In genomic region chr7:137354361-137354760, GRCh38 we compare ENCODE assay signal across 19 cellular contexts.
DNase-seq lines count a peak whose midpoint lies in the region; TF ChIP-seq lines count a peak whose summit lies in the region.
"Had no signal": no experiment of that assay in that cellular context is flagged by ENCODE, and none has a peak within 500 bp of the region (broad histone marks: within the 10 kb centered on the region; RNA-seq: fewer than 3 reads in every experiment).

No MANE protein-coding gene starts in this region.

- H3K27ac ChIP-seq in brain microvascular endothelial cell (no peak overlapping the region), parathyroid adenoma (peak overlapping the region; percentile 95)
- H3K27ac ChIP-seq: epithelial cell of prostate, left lung, right lobe of liver, VCaP had no signal

- no peak overlapping the region for H3K4me2 ChIP-seq in parathyroid adenoma (ENCODE audit: low read length)

- DNase-seq in EL (peak; percentile 6), NCI-H2029 (lab: John Stamatoyannopoulos, UW) (peak; percentile 94), brain microvascular endothelial cell (peak; percentile 33), SIG-M5 (lab: John Stamatoyannopoulos, UW) (no peak)
- DNase-seq in stimulated activated CD4-positive, alpha-beta T cell treated with anti-CD3 and anti-CD28 coated beads, Interleukin-2, amount 100 ng/mL, for 48 hours: no peak
- DNase-seq in activated naive CD4-positive, alpha-beta T cell treated with Interleukin-2 at 50 U/mL for 16 hours: no peak
- DNase-seq: activated CD8-positive, alpha-beta memory T cell treated with anti-CD3 and anti-CD28 coated beads for 24 hours; activated gamma-delta T cell treated with Interleukin-2 at 50 U/mL for 16 hours; CD4-positive, alpha-beta T cell; central memory CD4-positive, alpha-beta T cell; GF-D8; NCI-H1436 treated with DMSO at 0.1 percent for 48 hours; right lobe of liver; stimulated activated CD4-positive, alpha-beta T cell treated with anti-CD3 and anti-CD28 coated beads, Interleukin-4, amount 100 ng/mL, for 4 hours; stimulated activated naive B cell treated with anti-CD40 and anti-IgM and Interleukin-4, amounts not matched to agents 10 μg/mL and 1 μg/mL and 100 μg/mL, for 72 hours had no signal

- H3K9ac ChIP-seq in parathyroid adenoma: no peak overlapping the region

- peak overlapping the region; percentile 72 for H2AFZ ChIP-seq in parathyroid adenoma

- in situ Hi-C loops in brain microvascular endothelial cell (cut with HindIII; ENCODE audit: low pct_ligation_motif_present, low sequenced_read_pairs): no loop called here

- H3K4me1 ChIP-seq in parathyroid adenoma: peaks cover 28% of the 10 kb centered on the region
- H3K4me1 ChIP-seq: left lung, right lobe of liver had no signal

- TF ChIP-seq CTCF in brain microvascular endothelial cell (IDR thresholded peaks at IDR 0.05; ENCODE audit: low read depth, low read length, missing control alignments) (no peak), parathyroid adenoma (IDR thresholded peaks at IDR 0.05) (no peak)

- H3K36me3 ChIP-seq in brain microvascular endothelial cell (replicated peaks): no peaks in the 10 kb centered on the region
- H3K36me3 ChIP-seq in parathyroid adenoma (ENCODE audit: control insufficient read depth, insufficient read depth, low read length): no peaks in the 10 kb centered on the region
- H3K36me3 ChIP-seq: left lung, right lobe of liver had no signal

- H3K4me3 ChIP-seq in brain microvascular endothelial cell (ENCODE audit: low read depth, low read length) (no peak overlapping the region), parathyroid adenoma (ENCODE audit: low read depth, low read length) (no peak overlapping the region)
- H3K4me3 ChIP-seq: left lung, right lobe of liver had no signal

- no peaks in the 10 kb centered on the region for H3K79me2 ChIP-seq in parathyroid adenoma

- no peaks in the 10 kb centered on the region for H3K9me3 ChIP-seq in parathyroid adenoma (ENCODE audit: control insufficient read depth, low read length)
- H3K9me3 ChIP-seq: right lobe of liver had no signal

- H3K27me3 ChIP-seq in brain microvascular endothelial cell (replicated peaks) (no peaks in the 10 kb centered on the region), parathyroid adenoma (ENCODE audit: control insufficient read depth, insufficient read depth, low read length) (no peaks in the 10 kb centered on the region)
- H3K27me3 ChIP-seq: left lung, right lobe of liver had no signal

Comparison
In these comparisons a context has a peak if more than half of its experiments do, and no peak if none do; other contexts are left out.
1. DNase-seq: peak in EL (single experiment), NCI-H2029 (single experiment) and brain microvascular endothelial cell (single experiment); none in stimulated activated CD4-positive, alpha-beta T cell treated with anti-CD3 and anti-CD28 coated beads, Interleukin-2, amount 100 ng/mL, for 48 hours (0 of 2), activated naive CD4-positive, alpha-beta T cell treated with Interleukin-2 at 50 U/mL for 16 hours (single experiment) and SIG-M5 (single experiment).